In genomic region chr17:43388198-43389021, GRCh38 we compare ENCODE assay signal across 1 cellular context.
TF ChIP-seq lines count a peak whose summit lies in the region.

No MANE protein-coding gene starts in this region.

TF ChIP-seq in K562, 482 proteins besides CTCF, POLR2A, EP300 and RAD21 (continued from another document):
- TF ChIP-seq CTBP1 (IDR thresholded peaks at IDR 0.05; ENCODE audit: borderline replicate concordance) (peak; percentile 57; the same call in 1 of the 2 replicates), ZNF507 (tag; conservative IDR thresholded peaks at IDR 0.05) (no peak), ZFP30 (CRISPR knock-in tag; IDR thresholded peaks at IDR 0.05; ENCODE audit: borderline replicate concordance) (no peak), TAF9B (IDR thresholded peaks at IDR 0.05; ENCODE audit: partially characterized antibody) (peak; percentile 45), GABPA (tag; conservative IDR thresholded peaks at IDR 0.05; ENCODE audit: low read depth) (peak; percentile 59), TOE1 (IDR thresholded peaks at IDR 0.05; ENCODE audit: borderline replicate concordance) (peak; percentile 4; the same call in 1 of the 2 replicates), TOE1 (CRISPR knock-in tag; IDR thresholded peaks at IDR 0.05; ENCODE audit: borderline replicate concordance, low read depth) (no peak), TAF7 (tag; IDR thresholded peaks at IDR 0.05) (peak; percentile 86), ATF7 (IDR thresholded peaks at IDR 0.05) (peak; percentile 98), SMAD4 (CRISPR knock-in tag; conservative IDR thresholded peaks at IDR 0.05) (0 out of 2 replicates have a peak, but pooled peaks have one; percentile 5), RB1 (IDR thresholded peaks at IDR 0.05; ENCODE audit: low read depth) (peak; percentile 16; the same call in 1 of the 2 replicates), SNRNP70 (optimal IDR thresholded peaks at IDR 0.05; ENCODE audit: low read depth, low read length) (no peak), CREB1 (IDR thresholded peaks at IDR 0.05) (peak; percentile 45; the same call in 1 of the 2 replicates), CREB1 (CRISPR knock-in tag; IDR thresholded peaks at IDR 0.05) (peak; percentile 25; the same call in 1 of the 2 replicates), PPARD (CRISPR knock-in tag; IDR thresholded peaks at IDR 0.05) (no peak), MTA2 (IDR thresholded peaks at IDR 0.05; ENCODE audit: low read depth) (no peak), EHMT2 (IDR thresholded peaks at IDR 0.05) (no peak), TRIM24 (IDR thresholded peaks at IDR 0.05) (peak in 1 of 2 experiments; percentile 29; a peak in 1 of 4 replicates), ZNF444 (CRISPR knock-in tag; IDR thresholded peaks at IDR 0.05) (no peak), ZNF609 (CRISPR knock-in tag; IDR thresholded peaks at IDR 0.05; ENCODE audit: borderline replicate concordance) (0 out of 2 replicates have a peak, but pooled peaks have one; percentile 18), ETV1 (tag; conservative IDR thresholded peaks at IDR 0.05; ENCODE audit: low read depth) (0 out of 2 replicates have a peak, but pooled peaks have one; percentile 30)
